ENCODE assay signal across 8 cellular contexts in genomic region chr11:64923944-64924909, GRCh38. TPM values are rescaled to one million over a fixed set of nuclear protein-coding genes. Genes with fewer than 3 reads are reported as not detected.
DNase-seq lines count a peak whose midpoint lies in the region; ATAC-seq and TF ChIP-seq lines count a peak whose summit lies in the region.

Gene PPP2R5B, plus strand, starts transcription at chr11:64924689. Its CDS starts 1,046 bp downstream, at chr11:64925735.

- TF ChIP-seq RAD21 in SK-N-SH (IDR thresholded peaks at IDR 0.05; ENCODE audit: low read length), result no peak

- H3K27ac ChIP-seq in SK-N-SH (ENCODE audit: low read depth in 2 of 2, low read length in 1 of 2), result peak within 1 kb of the TSS; percentile 73 to 95
- H3K27ac ChIP-seq in neutrophil, result peak within 1 kb of the TSS; percentile 68
- H3K27ac ChIP-seq in substantia nigra (ENCODE audit: low read depth, low read length, poor library complexity, severe bottlenecking), result peak within 1 kb of the TSS; percentile 99

- H3K9me3 ChIP-seq in SK-N-SH (no peaks in the 10 kb centered on the region), neutrophil (no peaks in the 10 kb centered on the region)

- CTCF ChIA-PET in SK-N-SH (lab: Yijun Ruan, JAX), result interaction anchor here (0.7 to 2.0 kb wide), 10 partner anchors 19 to 1087 kb away, joined by 3 to 14 read pairs (median 4); partner anchors contain the start of gene ARL2

- TF ChIP-seq CTCF in SK-N-SH (IDR thresholded peaks at IDR 0.05), result no peak
- TF ChIP-seq CTCF in neutrophil (IDR thresholded peaks at IDR 0.05), result peak; percentile 20

- peak within 1 kb of the TSS; percentile 91 for H2AFZ ChIP-seq in SK-N-SH (ENCODE audit: low read depth)

- WGBS in SK-N-SH (ENCODE audit: low lambda C conversion rate), result 2% methylated on average over 17 of the region's 47 CpGs

- peak within 1 kb of the TSS; percentile 79 for H3K4me2 ChIP-seq in SK-N-SH

- H4K20me1 ChIP-seq in SK-N-SH (ENCODE audit: insufficient read depth), result no peaks in the 10 kb centered on the region

- H3K79me2 ChIP-seq in SK-N-SH (ENCODE audit: insufficient read depth), result peaks cover 13% of the 10 kb centered on the region; the same call in 1 of the 2 replicates

- peak; percentile 89 for ATAC-seq in HG02610 (IDR thresholded peaks at IDR 0.05; ENCODE audit: unreplicated experiment)

- POLR2A ChIA-PET in SK-N-SH (lab: Yijun Ruan, JAX), result interaction anchor here (0.9 to 1.7 kb wide), 2 partner anchors 73 to 188 kb away, joined by 3 read pairs; partner anchors contain the start of genes BATF2 and TM7SF2

- no peaks in the 10 kb centered on the region for H3F3A ChIP-seq in SK-N-SH (replicated peaks; ENCODE audit: insufficient read depth)

- H3K36me3 ChIP-seq in SK-N-SH (replicated peaks in 1 of 2; ENCODE audit: control insufficient read depth in 1 of 2, insufficient read depth in 2 of 2, low read length in 1 of 2), result peaks cover 0 to 12% of the 10 kb centered on the region in 2 experiments
- peaks cover 32% of the 10 kb centered on the region for H3K36me3 ChIP-seq in neutrophil

- H3K4me3 ChIP-seq in SK-N-SH (ENCODE audit: low read depth in 2 of 2, low read length in 1 of 2) (peak within 1 kb of the TSS; percentile 67 to 93), neutrophil (ENCODE audit: low read depth in 1 of 2, low read length in 1 of 2) (peak within 1 kb of the TSS; percentile 70 to 81)

- TF ChIP-seq EP300 in SK-N-SH (IDR thresholded peaks at IDR 0.05; ENCODE audit: borderline replicate concordance in 1 of 2, low read depth in 1 of 2, low read length in 1 of 2), result no peak

- H3K9ac ChIP-seq in SK-N-SH, result peak within 1 kb of the TSS; percentile 83

- H3K9me2 ChIP-seq in SK-N-SH, result no peaks in the 10 kb centered on the region

- DNase-seq in GM03348 (ENCODE audit: low spot score) (peak; percentile 97), NCI-H1092 (lab: John Stamatoyannopoulos, UW) (peak; percentile 54), SK-N-SH (peak; percentile 97), germinal center (ENCODE audit: low spot score) (peak; percentile 93), substantia nigra (lab: John Stamatoyannopoulos, UW) (peak; percentile 62 to 99 (median 93))
- DNase-seq in activated naive CD4-positive, alpha-beta T cell treated with anti-CD3 and anti-CD28 coated beads, Interleukin-2, amount 50 U/mL, for 16 hours, result peak; percentile 92

- H3K27me3 ChIP-seq in SK-N-SH (ENCODE audit: insufficient read depth) (no peaks in the 10 kb centered on the region), neutrophil (no peaks in the 10 kb centered on the region)

- H3K4me1 ChIP-seq in SK-N-SH (ENCODE audit: control insufficient read depth in 1 of 2, insufficient read depth in 2 of 2, low read depth in 1 of 2, low read length in 1 of 2) (peaks cover 0 to 22% of the 10 kb centered on the region in 2 experiments; a peak in 1 of 4 replicates), neutrophil (ENCODE audit: control insufficient read depth in 1 of 2, insufficient read depth in 1 of 2, low read depth in 1 of 2, low read length in 1 of 2) (peaks cover 21 to 30% of the 10 kb centered on the region in 2 experiments)

TF ChIP-seq in SK-N-SH, 30 proteins besides CTCF, POLR2A, EP300 and RAD21 (continues in another document):
- TF ChIP-seq MEF2A (IDR thresholded peaks at IDR 0.05; ENCODE audit: borderline replicate concordance, low read depth), result no peak
- TF ChIP-seq, protein P1, sequence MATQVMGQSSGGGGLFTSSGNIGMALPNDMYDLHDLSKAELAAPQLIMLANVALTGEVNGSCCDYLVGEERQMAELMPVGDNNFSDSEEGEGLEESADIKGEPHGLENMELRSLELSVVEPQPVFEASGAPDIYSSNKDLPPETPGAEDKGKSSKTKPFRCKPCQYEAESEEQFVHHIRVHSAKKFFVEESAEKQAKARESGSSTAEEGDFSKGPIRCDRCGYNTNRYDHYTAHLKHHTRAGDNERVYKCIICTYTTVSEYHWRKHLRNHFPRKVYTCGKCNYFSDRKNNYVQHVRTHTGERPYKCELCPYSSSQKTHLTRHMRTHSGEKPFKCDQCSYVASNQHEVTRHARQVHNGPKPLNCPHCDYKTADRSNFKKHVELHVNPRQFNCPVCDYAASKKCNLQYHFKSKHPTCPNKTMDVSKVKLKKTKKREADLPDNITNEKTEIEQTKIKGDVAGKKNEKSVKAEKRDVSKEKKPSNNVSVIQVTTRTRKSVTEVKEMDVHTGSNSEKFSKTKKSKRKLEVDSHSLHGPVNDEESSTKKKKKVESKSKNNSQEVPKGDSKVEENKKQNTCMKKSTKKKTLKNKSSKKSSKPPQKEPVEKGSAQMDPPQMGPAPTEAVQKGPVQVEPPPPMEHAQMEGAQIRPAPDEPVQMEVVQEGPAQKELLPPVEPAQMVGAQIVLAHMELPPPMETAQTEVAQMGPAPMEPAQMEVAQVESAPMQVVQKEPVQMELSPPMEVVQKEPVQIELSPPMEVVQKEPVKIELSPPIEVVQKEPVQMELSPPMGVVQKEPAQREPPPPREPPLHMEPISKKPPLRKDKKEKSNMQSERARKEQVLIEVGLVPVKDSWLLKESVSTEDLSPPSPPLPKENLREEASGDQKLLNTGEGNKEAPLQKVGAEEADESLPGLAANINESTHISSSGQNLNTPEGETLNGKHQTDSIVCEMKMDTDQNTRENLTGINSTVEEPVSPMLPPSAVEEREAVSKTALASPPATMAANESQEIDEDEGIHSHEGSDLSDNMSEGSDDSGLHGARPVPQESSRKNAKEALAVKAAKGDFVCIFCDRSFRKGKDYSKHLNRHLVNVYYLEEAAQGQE (IDR thresholded peaks at IDR 0.05; ENCODE audit: low read depth, low read length), result no peak
- TF ChIP-seq TEAD4 (IDR thresholded peaks at IDR 0.05; ENCODE audit: borderline replicate concordance, insufficient read depth), result no peak
- TF ChIP-seq FOXJ3 (CRISPR knock-in tag; IDR thresholded peaks at IDR 0.05), result no peak
- TF ChIP-seq TCF12 (IDR thresholded peaks at IDR 0.05), result 0 out of 2 replicates have a peak, but pooled peaks have one; percentile 31
- peak; percentile 84 for TF ChIP-seq CHD2 (IDR thresholded peaks at IDR 0.05; ENCODE audit: low read length, partially characterized antibody)
- peak; percentile 62; the same call in 1 of the 2 replicates for TF ChIP-seq TAF1 (IDR thresholded peaks at IDR 0.05; ENCODE audit: borderline replicate concordance, low read depth, low read length)
- TF ChIP-seq FOXM1 (IDR thresholded peaks at IDR 0.05; ENCODE audit: low read depth), result no peak
- TF ChIP-seq SIN3A (IDR thresholded peaks at IDR 0.05; ENCODE audit: borderline replicate concordance, low read depth, low read length), result peak; percentile 96
- no peak for TF ChIP-seq RCOR1 (IDR thresholded peaks at IDR 0.05; ENCODE audit: low read length)
- peak; percentile 93 for TF ChIP-seq FOSL2 (IDR thresholded peaks at IDR 0.05; ENCODE audit: borderline replicate concordance, low read depth)
- TF ChIP-seq POLR2AphosphoS5 (IDR thresholded peaks at IDR 0.05; ENCODE audit: low read depth, low read length), result peak; percentile 25; the same call in 1 of the 2 replicates
- TF ChIP-seq, protein P2, sequence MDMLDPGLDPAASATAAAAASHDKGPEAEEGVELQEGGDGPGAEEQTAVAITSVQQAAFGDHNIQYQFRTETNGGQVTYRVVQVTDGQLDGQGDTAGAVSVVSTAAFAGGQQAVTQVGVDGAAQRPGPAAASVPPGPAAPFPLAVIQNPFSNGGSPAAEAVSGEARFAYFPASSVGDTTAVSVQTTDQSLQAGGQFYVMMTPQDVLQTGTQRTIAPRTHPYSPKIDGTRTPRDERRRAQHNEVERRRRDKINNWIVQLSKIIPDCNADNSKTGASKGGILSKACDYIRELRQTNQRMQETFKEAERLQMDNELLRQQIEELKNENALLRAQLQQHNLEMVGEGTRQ (IDR thresholded peaks at IDR 0.05; ENCODE audit: borderline replicate concordance, low read depth, low read length), result no peak
- peak; percentile 29; the same call in 1 of the 2 replicates for TF ChIP-seq NRF1 (IDR thresholded peaks at IDR 0.05; ENCODE audit: low read depth, low read length)
- peak; percentile 84 for TF ChIP-seq ELF1 (IDR thresholded peaks at IDR 0.05)
- TF ChIP-seq RFX5 (IDR thresholded peaks at IDR 0.05; ENCODE audit: low read length), result no peak
- peak; percentile 52 for TF ChIP-seq PBX3 (IDR thresholded peaks at IDR 0.05)
- TF ChIP-seq MXI1 (IDR thresholded peaks at IDR 0.05; ENCODE audit: low read depth, low read length), result peak; percentile 64; the same call in 1 of the 2 replicates
- TF ChIP-seq ZBTB33 (IDR thresholded peaks at IDR 0.05; ENCODE audit: borderline replicate concordance, low read depth), result 0 out of 2 replicates have a peak, but pooled peaks have one; percentile 4
- TF ChIP-seq YY1 (IDR thresholded peaks at IDR 0.05; ENCODE audit: low read depth), result peak; percentile 43; the same call in 1 of the 2 replicates
- TF ChIP-seq GATA2 (CRISPR knock-in tag; IDR thresholded peaks at IDR 0.05), result no peak
- TF ChIP-seq NFIC (IDR thresholded peaks at IDR 0.05; ENCODE audit: borderline replicate concordance), result no peak

RNA-seq across cellular contexts. Expression of gene PPP2R5B, which starts in this region (rescaled TPM):
- 15.1 and 16.7 TPM in 2 replicates for polyA plus RNA-seq in SK-N-SH (2012; rRNA removed)
- polyA plus RNA-seq in SK-N-SH (2012; cell fraction: cytosol; rRNA removed), result 8.2 and 11.7 TPM in 2 replicates
- polyA plus RNA-seq in SK-N-SH (2012; cell fraction: nucleus; rRNA removed), result 40.9 and 48.9 TPM in 2 replicates

Comparison
In these comparisons a context has a peak if more than half of its experiments do, and no peak if none do; other contexts are left out.
1. Peak in every context shown above with its lines: DNase-seq, ATAC-seq, H3K4me3 ChIP-seq and H3K27ac ChIP-seq.